ENCODE assay signal across 16 cellular contexts in genomic region chr3:76900571-76900970, GRCh38.
A peak's percentile ranks its signal among the peaks of the same experiment; 100 is the strongest.
DNase-seq lines count a peak whose midpoint lies in the region; ATAC-seq and TF ChIP-seq lines count a peak whose summit lies in the region.
"Had no signal": no experiment of that assay in that cellular context is flagged by ENCODE, and none has a peak within 500 bp of the region (broad histone marks: within the 10 kb centered on the region; RNA-seq: fewer than 3 reads in every experiment).

No MANE protein-coding gene starts in this region.

- POLR2A ChIA-PET in AG04450 (lab: Yijun Ruan, JAX) = no interaction called here

- no peak overlapping the region for H4K8ac ChIP-seq in mesenchymal stem cell (ENCODE audit: low read length)

- H3K4me3 ChIP-seq in AG04450 (ENCODE audit: low read depth, low read length) (no peak overlapping the region), mesenchymal stem cell (ENCODE audit: insufficient read depth in 1 of 2, low read depth in 1 of 2, low read length in 2 of 2) (no peak overlapping the region)
- H3K4me3 ChIP-seq: BLaER1 treated with 17β-estradiol and CSF1 and Interleukin-3, amounts not matched to agents 10 nM and 100 nM; GM23248 had no signal

- no peak overlapping the region for H3K4me2 ChIP-seq in mesenchymal stem cell (ENCODE audit: low read length, poor library complexity, severe bottlenecking)
- H3K4me2 ChIP-seq: BLaER1 treated with 17β-estradiol and CSF1 and Interleukin-3, amounts not matched to agents 10 nM and 100 nM had no signal

- no peak overlapping the region for H2BK12ac ChIP-seq in mesenchymal stem cell (ENCODE audit: low read length in 2 of 2)

- no peaks in the 10 kb centered on the region for H3K79me1 ChIP-seq in mesenchymal stem cell (replicated peaks; ENCODE audit: low read length, poor library complexity, severe bottlenecking)

- H3K9ac ChIP-seq in mesenchymal stem cell (ENCODE audit: low read length) = no peak overlapping the region
- H3K9ac ChIP-seq: BLaER1 treated with 17β-estradiol and CSF1 and Interleukin-3, amounts not matched to agents 10 nM and 100 nM; GM23248 had no signal

- no peak overlapping the region for H3K18ac ChIP-seq in mesenchymal stem cell (ENCODE audit: low read depth in 1 of 2, low read length in 2 of 2)

- H3K9me3 ChIP-seq in AG04450 (ENCODE audit: control insufficient read depth, insufficient read depth, low read length) (no peaks in the 10 kb centered on the region), mesenchymal stem cell (ENCODE audit: control insufficient read depth, low read length) (peaks cover 18% of the 10 kb centered on the region)

- H3K4ac ChIP-seq in mesenchymal stem cell (ENCODE audit: low read depth in 1 of 2, low read length in 2 of 2) = no peak overlapping the region

- H2AK5ac ChIP-seq in mesenchymal stem cell (ENCODE audit: low read length, severe bottlenecking) = no peak overlapping the region

- no peaks in the 10 kb centered on the region for H3K4me1 ChIP-seq in mesenchymal stem cell (ENCODE audit: control insufficient read depth, insufficient read depth, low read depth, low read length)
- H3K4me1 ChIP-seq: BLaER1 treated with 17β-estradiol and CSF1 and Interleukin-3, amounts not matched to agents 10 nM and 100 nM had no signal

- WGBS in mesenchymal stem cell = 100% methylated on average over 1 of the region's 2 CpGs

- no peak overlapping the region for H3K14ac ChIP-seq in mesenchymal stem cell (ENCODE audit: low read length in 2 of 2)

- H3K27me3 ChIP-seq in AG04450 (ENCODE audit: control insufficient read depth, insufficient read depth, low read length) (no peaks in the 10 kb centered on the region), mesenchymal stem cell (ENCODE audit: control insufficient read depth in 1 of 2, insufficient read depth in 1 of 2, low read length in 2 of 2) (no peaks in the 10 kb centered on the region)
- H3K27me3 ChIP-seq: BLaER1 treated with 17β-estradiol and CSF1 and Interleukin-3, amounts not matched to agents 10 nM and 100 nM had no signal

- H3K36me3 ChIP-seq in mesenchymal stem cell (ENCODE audit: control insufficient read depth in 1 of 2, insufficient read depth in 2 of 2, low read depth in 1 of 2, low read length in 2 of 2) = no peaks in the 10 kb centered on the region
- H3K36me3 ChIP-seq: BLaER1 treated with 17β-estradiol and CSF1 and Interleukin-3, amounts not matched to agents 10 nM and 100 nM had no signal

- no peak overlapping the region for H2BK5ac ChIP-seq in mesenchymal stem cell (ENCODE audit: low read depth, low read length, poor library complexity, severe bottlenecking)

- CTCF ChIA-PET in AG04450 (lab: Charles Lee) = no interaction called here

- H2BK15ac ChIP-seq in mesenchymal stem cell (ENCODE audit: low read depth, poor library complexity, severe bottlenecking) = no peak overlapping the region

- H2BK120ac ChIP-seq in mesenchymal stem cell (ENCODE audit: low read depth, low read length) = no peak overlapping the region

- no peak overlapping the region for H3K23ac ChIP-seq in mesenchymal stem cell (ENCODE audit: low read length in 2 of 2)

- H3K27ac ChIP-seq in AG04450 (ENCODE audit: low read depth, low read length) (no peak overlapping the region), mesenchymal stem cell (ENCODE audit: low read length, poor library complexity, severe bottlenecking) (no peak overlapping the region)
- H3K27ac ChIP-seq: 22Rv1; BLaER1 treated with 17β-estradiol and CSF1 and Interleukin-3, amounts not matched to agents 10 nM and 100 nM; GM23248 had no signal

- no peak for ATAC-seq in GM19452 (IDR thresholded peaks at IDR 0.05; ENCODE audit: unreplicated experiment)
- no peak for ATAC-seq in HG02981 (IDR thresholded peaks at IDR 0.05; ENCODE audit: unreplicated experiment)
- ATAC-seq: HepG2 had no signal

- H2AFZ ChIP-seq in mesenchymal stem cell (ENCODE audit: low read depth, low read length) = no peak overlapping the region
- H2AFZ ChIP-seq: GM23248 had no signal

- no peak for TF ChIP-seq CTCF in AG04450 (IDR thresholded peaks at IDR 0.05; ENCODE audit: low read depth, low read length)

- DNase-seq in AG04450 (ENCODE audit: low read depth, low spot score) = peak; percentile 2
- DNase-seq in SW480 (ENCODE audit: low spot score) = peak; percentile 52
- peak; percentile 22 for DNase-seq in foreskin melanocyte
- peak; percentile 34 for DNase-seq in mesenchymal stem cell
- no peak for DNase-seq in NCI-H1436 (lab: John Stamatoyannopoulos, UW)
- DNase-seq in A172 (ENCODE audit: low spot score) = no peak
- DNase-seq: CD4-positive, CD25-positive, alpha-beta regulatory T cell; DMS53; GF-D8; GM23248; H7 had no signal

- H4K91ac ChIP-seq in mesenchymal stem cell (ENCODE audit: low read length) = no peak overlapping the region

Comparison
In these comparisons a context has a peak if more than half of its experiments do, and no peak if none do; other contexts are left out.
1. DNase-seq: peak in AG04450 (single experiment), SW480 (single experiment), foreskin melanocyte (single experiment) and mesenchymal stem cell (single experiment); none in NCI-H1436 (single experiment) and A172 (single experiment).